14 cellular contexts compared by ENCODE assay signal in genomic region chr3:30440880-30441279, GRCh38.
DNase-seq lines count a peak whose midpoint lies in the region; ATAC-seq, FAIRE-seq and TF ChIP-seq lines count a peak whose summit lies in the region.
"Had no signal": no experiment of that assay in that cellular context is flagged by ENCODE, and none has a peak within 500 bp of the region (broad histone marks: within the 10 kb centered on the region; RNA-seq: fewer than 3 reads in every experiment).

No MANE protein-coding gene starts in this region.

- H2AFZ ChIP-seq in GM23338 (peak overlapping the region; percentile 90; the same call in 1 of the 2 replicates), H1 (ENCODE audit: low read length) (0 out of 2 replicates have a peak overlapping the region, but pooled peaks have one; percentile 82)

- no peaks in the 10 kb centered on the region for H3K23me2 ChIP-seq in H1 (ENCODE audit: low read depth, low read length)

- no peak overlapping the region for H3K56ac ChIP-seq in H1 (replicated peaks; ENCODE audit: insufficient read length, low read depth, low read length)

- no peak overlapping the region for H3K4me3 Mint-ChIP-seq in GM23338
- H3K4me3 Mint-ChIP-seq: activated T-helper 1 cell treated with anti-CD3 and anti-CD28 coated beads, Interleukin-12 subunit alpha, Interleukin-12 subunit beta, Interleukin-2, Interleukin-4 antibody, amounts not matched to agents 30 ng/mL and 10 ng/mL and 1 ng/mL, durations not matched to agents 14 hours and 24 hours and 36 hours; brain had no signal

- H4K20me1 ChIP-seq in GM23338 (replicated peaks; ENCODE audit: insufficient read depth) (no peaks in the 10 kb centered on the region), H1 (replicated peaks in 1 of 2; ENCODE audit: control insufficient read depth in 1 of 2, insufficient read depth in 2 of 2, low read length in 2 of 2) (no peaks in the 10 kb centered on the region)

- H3K23ac ChIP-seq in H1 (ENCODE audit: insufficient read length): no peak overlapping the region

- no peak overlapping the region for H2BK5ac ChIP-seq in H1 (ENCODE audit: low read depth, low read length)

- DNase-seq in GM23338 (ENCODE audit: low spot score) (peak; percentile 7), H1 (ENCODE audit: low read depth in 1 of 2, low spot score in 2 of 2) (no peak), lung microvascular endothelial cell (ENCODE audit: low read depth in 2 of 2) (peak; percentile 13 to 24), sciatic nerve (ENCODE audit: low spot score) (no peak), DMS 273 treated with DMSO at 0.1 percent for 48 hours (lab: John Stamatoyannopoulos, UW) (no peak), cerebellar nuclear complex (lab: John Stamatoyannopoulos, UW) (no peak), GM10248 (ENCODE audit: extremely low spot score) (no peak)
- DNase-seq: NCI-H187 treated with DMSO at 0.1 percent for 48 hours, NCI-H774, spleen had no signal

- H3K9me3 ChIP-seq in H1 (ENCODE audit: insufficient read depth in 2 of 2, low read depth in 1 of 2, low read length in 1 of 2): no peaks in the 10 kb centered on the region
- H3K9me3 ChIP-seq: spleen had no signal

- TF ChIP-seq EP300 in H1 (IDR thresholded peaks at IDR 0.05; ENCODE audit: borderline replicate concordance in 1 of 2, low read depth in 2 of 2, low read length in 2 of 2): no peak

- H3K27ac ChIP-seq in GM23338 (ENCODE audit: low read depth) (no peak overlapping the region), H1 (ENCODE audit: low read depth, low read length) (no peak overlapping the region)
- H3K27ac ChIP-seq: KMS-11, spleen had no signal

- no peak overlapping the region for H2BK20ac ChIP-seq in H1 (ENCODE audit: low read length)

- H2BK12ac ChIP-seq in H1 (ENCODE audit: low read depth, low read length): no peak overlapping the region

- TF ChIP-seq CTCF in GM23338 (conservative IDR thresholded peaks at IDR 0.05; ENCODE audit: low read depth in 2 of 2) (no peak), H1 (IDR thresholded peaks at IDR 0.05; ENCODE audit: control extremely low read depth in 1 of 3, insufficient read depth in 1 of 3, low read depth in 1 of 3, low read length in 3 of 3) (no peak), GM10248 (IDR thresholded peaks at IDR 0.05; ENCODE audit: control extremely low read depth, extremely low read depth, low read depth, missing control alignments) (no peak)

- H3K4me2 ChIP-seq in GM23338 (no peak overlapping the region), H1 (ENCODE audit: insufficient read depth in 1 of 2, low read depth in 2 of 2, low read length in 2 of 2) (no peak overlapping the region)
- H3K4me2 ChIP-seq: KMS-11 had no signal

- H4K91ac ChIP-seq in H1 (replicated peaks; ENCODE audit: insufficient read length, low read length): peak overlapping the region; percentile 38

- TF ChIP-seq RAD21 in H1 (IDR thresholded peaks at IDR 0.05 in 1 of 2, conservative IDR thresholded peaks at IDR 0.05 in 1 of 2; ENCODE audit: low read depth in 2 of 2, low read length in 2 of 2): no peak

- H3K4me3 ChIP-seq in GM23338: no peak overlapping the region
- no peak overlapping the region for H3K4me3 ChIP-seq in H1 (ENCODE audit: extremely low read depth in 1 of 4, insufficient read depth in 2 of 4, low read depth in 3 of 4, low read length in 4 of 4)
- H3K4me3 ChIP-seq: spleen had no signal

- peaks cover 4% of the 10 kb centered on the region; the same call in 1 of the 2 replicates for H3K9me2 ChIP-seq in GM23338 (ENCODE audit: insufficient read depth)

- no peak overlapping the region for H3K18ac ChIP-seq in H1 (ENCODE audit: extremely low read depth, low read length)

- intact Hi-C loops in sciatic nerve (cut with DNase I): no loop called here

- no peaks in the 10 kb centered on the region for H3K27me3 ChIP-seq in GM23338 (ENCODE audit: insufficient read depth)
- no peaks in the 10 kb centered on the region for H3K27me3 ChIP-seq in H1 (replicated peaks in 1 of 4; ENCODE audit: control insufficient read depth in 3 of 4, extremely low read depth in 1 of 4, insufficient read depth in 3 of 4, low read length in 3 of 4)
- H3K27me3 ChIP-seq: spleen had no signal

- no peak overlapping the region for H3K9ac ChIP-seq in H1 (replicated peaks in 1 of 4; ENCODE audit: extremely low read depth in 1 of 4, low read depth in 3 of 4, low read length in 3 of 4)
- H3K9ac ChIP-seq: KMS-11 had no signal

- POLR2A ChIA-PET in H1 (lab: Charles Lee; ENCODE audit: partially characterized antibody) (no interaction called here), GM10248 (lab: Yijun Ruan, JAX) (no interaction called here)

- FAIRE-seq in H1 (lab: Jason Lieb, UNC): no peak

- H3K36me3 ChIP-seq in GM23338 (ENCODE audit: insufficient read depth) (no peaks in the 10 kb centered on the region), H1 (ENCODE audit: control insufficient read depth in 2 of 4, insufficient read depth in 4 of 4, low read length in 3 of 4) (no peaks in the 10 kb centered on the region)
- H3K36me3 ChIP-seq: spleen had no signal

- H3K4me1 ChIP-seq in GM23338 (ENCODE audit: insufficient read depth): peaks cover 15% of the 10 kb centered on the region
- peaks cover 0 to 7% (median 0%) of the 10 kb centered on the region in 4 experiments; a peak in 3 of 7 replicates for H3K4me1 ChIP-seq in H1 (replicated peaks in 1 of 4; ENCODE audit: control insufficient read depth in 3 of 4, insufficient read depth in 4 of 4, low read length in 3 of 4)

- H4K8ac ChIP-seq in H1 (ENCODE audit: extremely low read depth, insufficient read depth, low read length): no peak overlapping the region

- H2AK5ac ChIP-seq in H1 (ENCODE audit: low read depth, low read length): no peak overlapping the region

- ATAC-seq in GM23338 (no peak), sciatic nerve (peak; percentile 81), HG03097 (IDR thresholded peaks at IDR 0.05; ENCODE audit: low FRiP score, unreplicated experiment) (no peak)

- H3K27ac Mint-ChIP-seq in GM23338: peak overlapping the region; percentile 19; the same call in 1 of the 2 replicates
- H3K27ac Mint-ChIP-seq: activated T-helper 1 cell treated with anti-CD3 and anti-CD28 coated beads, Interleukin-12 subunit alpha, Interleukin-12 subunit beta, Interleukin-2, Interleukin-4 antibody, amounts not matched to agents 30 ng/mL and 10 ng/mL and 1 ng/mL, durations not matched to agents 14 hours and 24 hours and 36 hours; brain had no signal

- no peak overlapping the region for H3K4ac ChIP-seq in H1 (replicated peaks; ENCODE audit: insufficient read length, low read depth, low read length)

- H2BK15ac ChIP-seq in H1 (ENCODE audit: low read length): no peak overlapping the region

- no peaks in the 10 kb centered on the region for H3K9me3 Mint-ChIP-seq in GM23338
- H3K9me3 Mint-ChIP-seq: brain had no signal

- no peak overlapping the region for H3K14ac ChIP-seq in H1 (ENCODE audit: insufficient read length)

- H3K36me3 Mint-ChIP-seq in GM23338 (ENCODE audit: low read depth): no peaks in the 10 kb centered on the region
- H3K36me3 Mint-ChIP-seq: brain had no signal

- no peak overlapping the region for H2BK120ac ChIP-seq in H1 (replicated peaks; ENCODE audit: low read depth, low read length)

- peaks cover 30% of the 10 kb centered on the region for H3K4me1 Mint-ChIP-seq in GM23338

- H3K27me3 Mint-ChIP-seq in GM23338 (ENCODE audit: insufficient read depth, low read depth, poor library complexity): peaks cover 6% of the 10 kb centered on the region

- H3K79me1 ChIP-seq in H1 (ENCODE audit: low read depth, low read length): no peaks in the 10 kb centered on the region

- H3F3A ChIP-seq in GM23338 (replicated peaks; ENCODE audit: low read depth): no peaks in the 10 kb centered on the region

- 82% methylated on average over 3 of the region's 3 CpGs; no CpG with 5 or more reads in 1 of the 2 experiments for WGBS in H1 (ENCODE audit: extremely low coverage in 1 of 2, insufficient coverage in 1 of 2, insufficient read length in 1 of 2, insufficient replicate concordance in 2 of 2, low coverage in 1 of 2, low lambda C conversion rate in 2 of 2, missing lambda C conversion rate in 1 of 2), 2 experiments

- H4K5ac ChIP-seq in H1 (ENCODE audit: insufficient read length, low read depth, low read length): no peak overlapping the region

- TF ChIP-seq POLR2A in H1 (IDR thresholded peaks at IDR 0.05; ENCODE audit: control extremely low read depth in 1 of 2, low read depth in 2 of 2, low read length in 2 of 2): no peak

- CTCF ChIA-PET in H1 (lab: Charles Lee; ENCODE audit: partially characterized antibody) (interaction anchor here (1.7 kb wide), 1 partner anchor 121 kb away, joined by 4 read pairs; no protein-coding TSS in a partner anchor), GM10248 (lab: Yijun Ruan, JAX) (no interaction called here)

- H3K79me2 ChIP-seq in GM23338 (replicated peaks; ENCODE audit: insufficient read depth): no peaks in the 10 kb centered on the region
- no peaks in the 10 kb centered on the region for H3K79me2 ChIP-seq in H1 (ENCODE audit: control insufficient read depth in 1 of 2, insufficient read depth in 2 of 2, low read length in 2 of 2)

TF ChIP-seq in H1, 55 proteins besides CTCF, POLR2A, EP300 and RAD21:
- TF ChIP-seq EGR1 (IDR thresholded peaks at IDR 0.05; ENCODE audit: borderline replicate concordance, low read depth, low read length) (no peak), CHD1 (IDR thresholded peaks at IDR 0.05; ENCODE audit: low read depth, low read length) (no peak), TEAD4 (IDR thresholded peaks at IDR 0.05; ENCODE audit: low read depth, low read length) (peak; percentile 62)
TF ChIP-seq in H1: peak in this region for 1.

Comparison
In these comparisons a context has a peak if more than half of its experiments do, and no peak if none do; other contexts are left out.
1. DNase-seq: peak in GM23338 (single experiment) and lung microvascular endothelial cell (2 of 2); none in H1 (0 of 2), sciatic nerve (single experiment), DMS 273 treated with DMSO at 0.1 percent for 48 hours (single experiment), cerebellar nuclear complex (0 of 2) and GM10248 (single experiment).